In genomic region chr18:30927042-30927441, GRCh38 we compare ENCODE assay signal across 21 cellular contexts.
A peak's percentile ranks its signal among the peaks of the same experiment; 100 is the strongest.
DNase-seq lines count a peak whose midpoint lies in the region; ATAC-seq, FAIRE-seq and TF ChIP-seq lines count a peak whose summit lies in the region.
"Had no signal": no experiment of that assay in that cellular context is flagged by ENCODE, and none has a peak within 500 bp of the region (broad histone marks: within the 10 kb centered on the region; RNA-seq: fewer than 3 reads in every experiment).

No MANE protein-coding gene starts in this region.

- H2AFZ ChIP-seq in Loucy (ENCODE audit: low read length) (0 out of 2 replicates have a peak overlapping the region, but pooled peaks have one; percentile 28), K562 (ENCODE audit: low read depth, low read length) (peak overlapping the region; percentile 37; the same call in 1 of the 2 replicates)
- H2AFZ ChIP-seq: GM23248 had no signal

- no peak overlapping the region for H3K4me2 ChIP-seq in A549
- H3K4me2 ChIP-seq in BLaER1, result peak overlapping the region; percentile 56
- no peak overlapping the region for H3K4me2 ChIP-seq in Loucy (ENCODE audit: low read depth, low read length, poor library complexity, severe bottlenecking)
- no peak overlapping the region for H3K4me2 ChIP-seq in K562 (ENCODE audit: insufficient read depth, low read length)

- 91% methylated on average over 1 of the region's 1 CpG for WGBS in A549 (ENCODE audit: missing lambda C conversion rate)
- WGBS in K562 (ENCODE audit: insufficient coverage, low coverage, missing lambda C conversion rate), result 5% methylated on average over 1 of the region's 1 CpG

- POLR2A ChIA-PET in A549 (lab: Yijun Ruan, JAX) (no interaction called here), K562 (lab: Yijun Ruan, JAX) (interaction anchor here (0.8 to 1.0 kb wide), 2 partner anchors 29 to 831 kb away, joined by 3 to 4 read pairs; no protein-coding TSS in a partner anchor), Caco-2 (lab: Charles Lee) (no interaction called here)

- CTCF ChIA-PET in A549 (lab: Yijun Ruan, JAX), result no interaction called here
- CTCF ChIA-PET in K562 (lab: Yijun Ruan, JAX; ENCODE audit: low intra/inter-chr PET ratio), result no interaction called here
- CTCF ChIA-PET in Caco-2 (lab: Charles Lee), result no interaction called here

- H3K9me3 ChIP-seq in A549 (no peaks in the 10 kb centered on the region), BLaER1 (no peaks in the 10 kb centered on the region), Loucy (ENCODE audit: insufficient read depth, low read depth, low read length) (no peaks in the 10 kb centered on the region), K562 (replicated peaks; ENCODE audit: control insufficient read depth, insufficient read depth, low read depth, low read length) (no peaks in the 10 kb centered on the region), Caco-2 (no peaks in the 10 kb centered on the region), uterus (no peaks in the 10 kb centered on the region)

- peaks cover 5% of the 10 kb centered on the region for H3K27me3 Mint-ChIP-seq in Caco-2 (ENCODE audit: insufficient read depth, unreplicated experiment)
- H3K27me3 Mint-ChIP-seq: B cell; CD4-positive, alpha-beta memory T cell had no signal

- no peak for TF ChIP-seq RAD21 in A549 (conservative IDR thresholded peaks at IDR 0.05 in 1 of 2, IDR thresholded peaks at IDR 0.05 in 1 of 2)
- no peak for TF ChIP-seq RAD21 in K562 (CRISPR knock-in tag; conservative IDR thresholded peaks at IDR 0.05 in 1 of 2, IDR thresholded peaks at IDR 0.05 in 1 of 2)

- H4K20me1 ChIP-seq in BLaER1 (no peaks in the 10 kb centered on the region), Loucy (ENCODE audit: insufficient read depth, low read length, poor library complexity, severe bottlenecking) (no peaks in the 10 kb centered on the region), K562 (replicated peaks; ENCODE audit: control insufficient read depth, insufficient read depth, low read length) (no peaks in the 10 kb centered on the region)

- no peak overlapping the region for H3K4me3 ChIP-seq in A549
- no peak overlapping the region for H3K4me3 ChIP-seq in BLaER1
- H3K4me3 ChIP-seq in Loucy (ENCODE audit: low read length, poor library complexity, severe bottlenecking), result no peak overlapping the region
- H3K4me3 ChIP-seq in K562, result no peak overlapping the region
- no peak overlapping the region for H3K4me3 ChIP-seq in Caco-2 (ENCODE audit: low read depth, low read length)
- no peak overlapping the region for H3K4me3 ChIP-seq in uterus
- H3K4me3 ChIP-seq: GM23248 had no signal

- no peaks in the 10 kb centered on the region for H3K9me3 Mint-ChIP-seq in Caco-2 (ENCODE audit: unreplicated experiment)

- BruUV-seq in K562 (replicated peaks; lab: Mats Ljungman, UMichigan), result no TSS peak
- BruUV-seq in Caco-2 (replicated peaks; lab: Mats Ljungman, UMichigan), result no TSS peak

- H3K9me2 ChIP-seq in Loucy (replicated peaks; ENCODE audit: low read depth, low read length), result no peaks in the 10 kb centered on the region

- TF ChIP-seq CTCF in A549 (IDR thresholded peaks at IDR 0.05) (no peak), Loucy (conservative IDR thresholded peaks at IDR 0.05; ENCODE audit: low read length) (no peak), K562 (IDR thresholded peaks at IDR 0.05 in 2 of 3, conservative IDR thresholded peaks at IDR 0.05 in 1 of 3; ENCODE audit: insufficient read depth in 2 of 3, low read depth in 1 of 3, low read length in 3 of 3) (no peak), Caco-2 (IDR thresholded peaks at IDR 0.05; ENCODE audit: insufficient read depth in 1 of 2, low read depth in 1 of 2, low read length in 1 of 2, severe bottlenecking in 1 of 2, unreplicated experiment in 1 of 2) (no peak), uterus (IDR thresholded peaks at IDR 0.05) (no peak)

- H3K4me1 ChIP-seq in A549, result no peaks in the 10 kb centered on the region
- peaks cover 56% of the 10 kb centered on the region for H3K4me1 ChIP-seq in BLaER1
- H3K4me1 ChIP-seq in Loucy (ENCODE audit: insufficient read depth, low read length, poor library complexity, severe bottlenecking), result peaks cover 10% of the 10 kb centered on the region
- no peaks in the 10 kb centered on the region for H3K4me1 ChIP-seq in K562 (replicated peaks in 1 of 2; ENCODE audit: control insufficient read depth in 2 of 2, insufficient read depth in 2 of 2, low read length in 2 of 2)
- H3K4me1 ChIP-seq in Caco-2, result no peaks in the 10 kb centered on the region
- H3K4me1 ChIP-seq in uterus, result no peaks in the 10 kb centered on the region

- FAIRE-seq in A549 (lab: Jason Lieb, UNC) (no peak), K562 (lab: Jason Lieb, UNC) (no peak)
- FAIRE-seq: G401.6, GM12892, GM19239, H1 had no signal

- H3K9ac ChIP-seq in BLaER1 (peak overlapping the region; percentile 31; the same call in 1 of the 2 replicates), Loucy (ENCODE audit: low read depth, low read length, poor library complexity, severe bottlenecking) (no peak overlapping the region), K562 (ENCODE audit: insufficient read depth in 1 of 2, low read depth in 2 of 2, low read length in 2 of 2) (no peak overlapping the region)
- H3K9ac ChIP-seq: GM23248 had no signal

- H3K27ac ChIP-seq in A549 (no peak overlapping the region), BLaER1 (peak overlapping the region; percentile 82), K562 (ENCODE audit: extremely low read depth, low read depth, low read length) (no peak overlapping the region), uterus (no peak overlapping the region)
- H3K27ac ChIP-seq: GM23248 had no signal

- TF ChIP-seq POLR2A in A549 (IDR thresholded peaks at IDR 0.05; ENCODE audit: low read length) (no peak), K562 (conservative IDR thresholded peaks at IDR 0.05) (no peak), uterus (IDR thresholded peaks at IDR 0.05) (no peak)

- H3K79me2 ChIP-seq in Loucy (ENCODE audit: insufficient read depth, low read length) (no peaks in the 10 kb centered on the region), K562 (ENCODE audit: control insufficient read depth, insufficient read depth, low read length) (no peaks in the 10 kb centered on the region)

- H3K4me1 Mint-ChIP-seq in Caco-2 (ENCODE audit: low read depth, unreplicated experiment), result no peaks in the 10 kb centered on the region
- H3K4me1 Mint-ChIP-seq: B cell; CD4-positive, alpha-beta memory T cell had no signal

- no peaks in the 10 kb centered on the region for H3F3A ChIP-seq in Loucy (ENCODE audit: low read depth)

- TF ChIP-seq EP300 in A549 (IDR thresholded peaks at IDR 0.05), result no peak
- TF ChIP-seq EP300 in K562 (IDR thresholded peaks at IDR 0.05; ENCODE audit: low read length), result no peak

- no peak for ATAC-seq in A549
- no peak for ATAC-seq in K562
- ATAC-seq in HG02759 (IDR thresholded peaks at IDR 0.05; ENCODE audit: unreplicated experiment), result no peak

- H3K27me3 ChIP-seq in BLaER1 (no peaks in the 10 kb centered on the region), Loucy (ENCODE audit: insufficient read depth, low read length, poor library complexity, severe bottlenecking) (no peaks in the 10 kb centered on the region), K562 (ENCODE audit: control insufficient read depth in 2 of 2, insufficient read depth in 2 of 2, low read length in 2 of 2) (no peaks in the 10 kb centered on the region), Caco-2 (replicated peaks; ENCODE audit: control insufficient read depth, insufficient read depth, low read length) (no peaks in the 10 kb centered on the region), uterus (no peaks in the 10 kb centered on the region)

- in situ Hi-C loops in K562 (cut with MboI), result no loop called here

- H3K36me3 ChIP-seq in BLaER1, result no peaks in the 10 kb centered on the region
- no peaks in the 10 kb centered on the region for H3K36me3 ChIP-seq in Loucy (ENCODE audit: insufficient read depth, low read length)
- H3K36me3 ChIP-seq in K562 (ENCODE audit: control insufficient read depth, insufficient read depth, low read length), result no peaks in the 10 kb centered on the region
- no peaks in the 10 kb centered on the region for H3K36me3 ChIP-seq in Caco-2 (ENCODE audit: control insufficient read depth, insufficient read depth, low read length)
- H3K36me3 ChIP-seq in uterus, result no peaks in the 10 kb centered on the region

- no peak overlapping the region for H3K27ac Mint-ChIP-seq in Caco-2 (ENCODE audit: unreplicated experiment)
- H3K27ac Mint-ChIP-seq: B cell; CD4-positive, alpha-beta memory T cell had no signal

- no peak overlapping the region for H3K4me3 Mint-ChIP-seq in Caco-2 (ENCODE audit: unreplicated experiment)
- H3K4me3 Mint-ChIP-seq: B cell; CD4-positive, alpha-beta memory T cell had no signal

- DNase-seq in A549 (ENCODE audit: low read depth in 1 of 2, low spot score in 1 of 2), result no peak
- no peak for DNase-seq in K562 (ENCODE audit: extremely low read depth in 1 of 4, low spot score in 3 of 4)
- no peak for DNase-seq in UCSD-AML1 (lab: John Stamatoyannopoulos, UW; ENCODE audit: unreplicated experiment)
- no peak for DNase-seq in Caco-2
- no peak for DNase-seq in uterus
- DNase-seq: C1 segment of cervical spinal cord; CD4-positive, alpha-beta memory T cell; COR-L47; DMS153; DND-41; GM23248; H7; HCEC 1CT had no signal

- no peaks in the 10 kb centered on the region for H3K36me3 Mint-ChIP-seq in Caco-2 (ENCODE audit: insufficient read depth, unreplicated experiment)
- H3K36me3 Mint-ChIP-seq: CD4-positive, alpha-beta memory T cell had no signal

- H3K9me1 ChIP-seq in K562 (ENCODE audit: control insufficient read depth, insufficient read depth, low read length), result no peaks in the 10 kb centered on the region

- intact Hi-C loops in K562 (cut with micrococcal nuclease) (no loop called here), Caco-2 (cut with micrococcal nuclease; ENCODE audit: unreplicated experiment) (no loop called here), uterus (cut with DNase I; ENCODE audit: low total_unique reads) (no loop called here)

TF ChIP-seq in A549, 52 proteins besides CTCF, POLR2A, EP300 and RAD21:
- TF ChIP-seq MYC (IDR thresholded peaks at IDR 0.05; ENCODE audit: borderline replicate concordance, low read length) (no peak), MAFK (IDR thresholded peaks at IDR 0.05; ENCODE audit: partially characterized antibody) (peak; percentile 9)

TF ChIP-seq in K562, 482 proteins besides CTCF, POLR2A, EP300 and RAD21:
- TF ChIP-seq ZNF785 (CRISPR knock-in tag; IDR thresholded peaks at IDR 0.05) (no peak), MBD2 (IDR thresholded peaks at IDR 0.05; ENCODE audit: borderline replicate concordance, low read depth) (no peak), MAFF (IDR thresholded peaks at IDR 0.05; ENCODE audit: low read length) (peak; percentile 61; the same call in 1 of the 2 replicates), ZNF316 (IDR thresholded peaks at IDR 0.05) (peak; percentile 80), SRSF3 (IDR thresholded peaks at IDR 0.05; ENCODE audit: insufficient read depth, low read length) (no peak), MAFG (tag; conservative IDR thresholded peaks at IDR 0.05) (peak; percentile 56), MAFK (IDR thresholded peaks at IDR 0.05; ENCODE audit: low read length) (peak; percentile 49), C11orf30 (IDR thresholded peaks at IDR 0.05; ENCODE audit: low read depth) (peak; percentile 36; the same call in 1 of the 2 replicates)

Comparison
In these comparisons a context has a peak if more than half of its experiments do, and no peak if none do; other contexts are left out.
1. Of the 35 proteins assayed by ChIP-seq in both K562 and A549: peak only in K562: none; only in A549: none; in both: MAFK; in neither: 34.